In the genomic region with DNA sequence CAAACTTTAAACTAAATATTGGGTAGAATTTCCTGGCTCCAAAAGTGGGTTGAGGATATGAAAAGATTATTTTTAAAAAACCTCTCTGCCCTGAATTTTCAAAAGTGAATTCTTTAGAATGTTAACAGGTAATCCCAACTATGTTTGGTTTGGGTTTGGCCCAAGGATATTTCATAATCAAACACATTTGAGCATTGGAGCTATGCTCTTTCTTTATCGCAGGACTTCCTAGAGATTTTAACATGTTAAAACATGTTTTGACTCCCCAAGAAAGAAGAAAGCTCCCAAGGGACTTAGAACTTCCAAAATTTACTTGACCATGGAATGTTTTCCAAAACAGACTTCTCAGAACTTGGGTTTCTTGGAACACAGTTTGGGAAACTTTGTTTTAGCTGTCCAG, we compare ENCODE assay signal across 7 cellular contexts.
"Had no signal": no experiment of that assay in that cellular context is flagged by ENCODE, and none has a peak within 500 bp of the region (broad histone marks: within the 10 kb centered on the region; RNA-seq: fewer than 3 reads in every experiment).

No MANE protein-coding gene starts in this region.

- H3K9me3 Mint-ChIP-seq: GM23338, H9 had no signal

- H3K4me1 Mint-ChIP-seq: GM23338, H9 had no signal

- H3K27ac Mint-ChIP-seq: GM23338, H9 had no signal

- H3K4me3 ChIP-seq: GM23338, K562 had no signal

- FAIRE-seq: H54, HTR-8/SVneo, K562 had no signal

- DNase-seq: H9, HCEC 1CT, IMR-90 had no signal

- H3K4me3 Mint-ChIP-seq: GM23338, H9 had no signal

- ATAC-seq: GM23338, K562 had no signal
